18 cellular contexts compared by ENCODE assay signal in the genomic region with DNA sequence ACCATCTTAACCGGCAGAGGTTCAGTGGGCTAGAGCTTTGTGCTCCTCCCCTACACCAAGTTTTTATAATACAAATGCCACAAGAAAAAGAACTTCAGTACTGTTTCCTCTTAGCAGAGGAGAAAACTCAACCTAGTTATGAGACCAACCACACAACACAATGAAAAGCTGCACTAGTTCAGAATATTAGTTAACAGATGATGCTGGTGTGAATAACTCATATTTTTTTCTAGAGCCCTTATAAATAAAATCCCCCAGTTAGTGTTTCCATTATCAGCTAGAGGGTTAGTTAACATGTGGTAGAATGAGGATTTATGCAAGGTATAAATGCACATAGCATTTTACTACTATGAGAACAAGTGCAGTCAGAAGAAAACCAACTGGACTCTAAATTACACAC.
"Had no signal": no experiment of that assay in that cellular context is flagged by ENCODE, and none has a peak within 500 bp of the region (broad histone marks: within the 10 kb centered on the region; RNA-seq: fewer than 3 reads in every experiment).

No MANE protein-coding gene starts in this region.

- H3K27me3 Mint-ChIP-seq: activated CD4-positive, alpha-beta T cell treated with anti-CD3 and anti-CD28 coated beads, Interleukin-2, amount 10 ng/mL, durations not matched to agents 7 days and 5 days; memory B cell had no signal

- H3K27ac ChIP-seq: adrenal gland, esophagus muscularis mucosa, left ventricle myocardium inferior, prostate gland, skin epidermis, upper lobe of right lung had no signal

- ATAC-seq: right cardiac atrium, upper lobe of right lung had no signal

- H3K4me1 Mint-ChIP-seq: memory B cell had no signal

- H3K9me3 ChIP-seq: adrenal gland, esophagus muscularis mucosa, left ventricle myocardium inferior, prostate gland, upper lobe of right lung had no signal

- H3K9me3 Mint-ChIP-seq: memory B cell had no signal

- H3K4me3 Mint-ChIP-seq: activated CD4-positive, alpha-beta T cell treated with anti-CD3 and anti-CD28 coated beads, Interleukin-2, amount 10 ng/mL, durations not matched to agents 7 days and 5 days; memory B cell; nephron progenitor cell had no signal

- H3K36me3 Mint-ChIP-seq: memory B cell had no signal

- H3K27ac Mint-ChIP-seq: activated CD4-positive, alpha-beta T cell treated with anti-CD3 and anti-CD28 coated beads, Interleukin-2, amount 10 ng/mL, durations not matched to agents 7 days and 5 days; memory B cell; nephron progenitor cell had no signal

- H3K36me3 ChIP-seq: adrenal gland, esophagus muscularis mucosa, left ventricle myocardium inferior, prostate gland, upper lobe of right lung had no signal

- H3K27me3 ChIP-seq: adrenal gland, esophagus muscularis mucosa, upper lobe of right lung had no signal

- H3K4me1 ChIP-seq: adrenal gland, esophagus muscularis mucosa, prostate gland, upper lobe of right lung had no signal

- H3K4me3 ChIP-seq: adrenal gland, esophagus muscularis mucosa, left ventricle myocardium inferior, prostate gland, skin epidermis, upper lobe of right lung had no signal

- DNase-seq: activated CD4-positive, alpha-beta T cell treated with anti-CD3 and anti-CD28 coated beads, Interleukin-2, amount 10 ng/mL, durations not matched to agents 7 days and 5 days; activated CD4-positive, CD25-positive, alpha-beta regulatory T cell; activated gamma-delta T cell; activated T-cell treated with anti-CD3 and anti-CD28 coated beads, Interleukin-2, amount 50 U/mL, for 1 hour; adrenal gland; hippocampal formation; kidney; left ventricle myocardium inferior; nephron progenitor cell; right cardiac atrium; stimulated activated CD4-positive, alpha-beta T cell treated with anti-CD3 and anti-CD28 coated beads, Interleukin-15, amount 100 ng/mL, for 24 hours; stimulated activated CD4-positive, alpha-beta T cell treated with anti-CD3 and anti-CD28 coated beads, Interleukin-4, amount 100 ng/mL, for 1 hour; T-helper 2 cell; upper lobe of right lung had no signal
